ENCODE assay signal across 10 cellular contexts in the genomic region with DNA sequence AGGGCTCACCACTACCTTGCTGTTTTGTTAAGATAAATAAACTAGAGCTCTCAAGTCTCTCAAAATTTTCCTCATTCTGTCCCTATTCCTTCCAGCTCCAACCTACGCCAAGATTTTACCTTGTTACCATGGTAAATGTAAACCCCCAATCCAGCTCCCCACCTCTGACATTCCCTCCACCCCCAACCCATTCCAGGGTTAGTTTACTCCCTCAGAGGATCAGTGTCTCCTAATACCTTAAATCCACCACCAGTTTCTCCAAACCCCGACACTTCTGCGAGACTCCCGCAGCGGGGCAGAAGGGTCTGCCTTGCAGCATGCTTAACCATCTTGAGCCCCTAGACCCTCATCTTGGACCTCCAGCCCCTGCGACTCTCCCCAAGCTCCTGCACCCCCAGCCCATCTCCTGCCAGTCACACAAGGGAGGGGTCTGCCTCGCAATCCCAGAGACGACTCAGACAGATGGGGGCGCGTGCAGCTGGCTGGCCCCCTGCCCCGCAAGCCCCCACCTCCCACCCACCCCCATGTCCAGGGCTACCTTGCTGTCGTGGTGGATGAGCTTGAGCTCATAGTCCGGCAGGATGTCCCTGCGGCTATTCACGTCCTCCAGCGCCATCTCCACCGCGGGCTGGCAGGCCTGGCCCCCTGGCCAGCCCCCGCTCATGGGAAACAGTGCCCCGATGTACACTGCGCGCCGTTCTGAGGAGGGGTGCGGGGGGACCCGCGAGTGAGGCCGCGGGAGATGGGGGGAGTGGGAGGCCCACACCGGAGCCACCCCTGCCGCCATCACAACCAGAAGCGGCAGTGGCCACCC. TPM values are rescaled to one million over a fixed set of nuclear protein-coding genes. Genes with fewer than 3 reads are reported as not detected.
A peak's percentile ranks its signal among the peaks of the same experiment; 100 is the strongest.
DNase-seq lines count a peak whose midpoint lies in the region; TF ChIP-seq lines count a peak whose summit lies in the region.
"Had no signal": no experiment of that assay in that cellular context is flagged by ENCODE, and none has a peak within 500 bp of the region (broad histone marks: within the 10 kb centered on the region; RNA-seq: fewer than 3 reads in every experiment).

No MANE protein-coding gene starts in this region.

- H3K4me1 Mint-ChIP-seq in endodermal cell (peaks cover 73% of the 10 kb centered on the region), nephron (peaks cover 41% of the 10 kb centered on the region)

- H3K4me1 ChIP-seq in ACC112 (ENCODE audit: control insufficient read depth, insufficient read depth, low read length, unreplicated experiment), result peaks cover 44% of the 10 kb centered on the region
- peaks cover 15% of the 10 kb centered on the region for H3K4me1 ChIP-seq in endodermal cell (ENCODE audit: control insufficient read depth, insufficient read depth, low read length)

- no peaks in the 10 kb centered on the region for H3K9me3 ChIP-seq in endodermal cell (ENCODE audit: control insufficient read depth, low read length)

- H3K9ac ChIP-seq in endodermal cell (ENCODE audit: extremely low read depth, low read length, poor library complexity, severe bottlenecking), result no peak overlapping the region

- 4 to 7% methylated on average over 8 to 31 of the region's 31 CpGs for WGBS in endodermal cell (ENCODE audit: insufficient coverage in 1 of 2, insufficient read length in 1 of 2), 2 experiments

- H3K4me3 ChIP-seq in ACC112 (ENCODE audit: low read depth, low read length), result peak overlapping the region; percentile 93
- H3K4me3 ChIP-seq in Jurkat, Clone E6-1 (ENCODE audit: low read length), result peak overlapping the region; percentile 41
- H3K4me3 ChIP-seq in endodermal cell (ENCODE audit: low read length), result peak overlapping the region; percentile 71

- H3K79me2 ChIP-seq in ACC112 (ENCODE audit: control insufficient read depth, insufficient read depth, low read length, unreplicated experiment), result peaks cover 13% of the 10 kb centered on the region

- H3K27ac Mint-ChIP-seq in endodermal cell (peak overlapping the region; percentile 5), nephron (peak overlapping the region in 1 of 3 experiments; percentile 57)

- H3K4me3 Mint-ChIP-seq in endodermal cell, result peak overlapping the region; percentile 69
- peak overlapping the region; percentile 74 to 85 (median 80) for H3K4me3 Mint-ChIP-seq in nephron

- H3K9me3 Mint-ChIP-seq in endodermal cell (no peaks in the 10 kb centered on the region), nephron (no peaks in the 10 kb centered on the region)

- no peak for DNase-seq in Jurkat, Clone E6-1 (ENCODE audit: low read depth, low spot score)
- DNase-seq in endodermal cell, result peak; percentile 70
- DNase-seq in mucosa of gallbladder (ENCODE audit: low spot score), result no peak
- no peak for DNase-seq in MV-4-11 (lab: John Stamatoyannopoulos, UW)
- DNase-seq in AG08396 (ENCODE audit: low spot score), result no peak
- DNase-seq in Ammon's horn (ENCODE audit: low spot score), result no peak

- H3K27me3 ChIP-seq in ACC112 (ENCODE audit: insufficient read depth, low read length) (no peaks in the 10 kb centered on the region), endodermal cell (ENCODE audit: control insufficient read depth, insufficient read depth, low read length, poor library complexity, severe bottlenecking) (peaks cover 9% of the 10 kb centered on the region)

- H2AFZ ChIP-seq in ACC112 (ENCODE audit: low read length, unreplicated experiment), result peak overlapping the region; percentile 94

- H3K36me3 ChIP-seq in ACC112 (ENCODE audit: insufficient read depth, low read length), result no peaks in the 10 kb centered on the region
- H3K36me3 ChIP-seq in endodermal cell (ENCODE audit: control insufficient read depth, insufficient read depth, low read length), result no peaks in the 10 kb centered on the region

- H3K36me3 Mint-ChIP-seq in endodermal cell (ENCODE audit: low read depth), result peaks cover 18% of the 10 kb centered on the region
- H3K36me3 Mint-ChIP-seq in nephron (ENCODE audit: low read depth), result peaks cover 25% of the 10 kb centered on the region

- H3K27me3 Mint-ChIP-seq in endodermal cell (ENCODE audit: insufficient read depth) (peaks cover 18% of the 10 kb centered on the region), nephron (ENCODE audit: low read depth) (peaks cover 12% of the 10 kb centered on the region)

- H3K27ac ChIP-seq in ACC112 (ENCODE audit: low read depth, low read length), result peak overlapping the region; percentile 24; the same call in 1 of the 2 replicates
- no peak overlapping the region for H3K27ac ChIP-seq in endodermal cell (ENCODE audit: low read depth, low read length)

- TF ChIP-seq CTCF in endodermal cell (conservative IDR thresholded peaks at IDR 0.05) (no peak), nephron (IDR thresholded peaks at IDR 0.05; ENCODE audit: unreplicated experiment in 3 of 3) (no peak)

RNA-seq across cellular contexts. Expression of gene GABBR1, which starts 5.8 kb away (rescaled TPM):
- polyA plus RNA-seq in Jurkat, Clone E6-1 (2012; ENCODE audit: insufficient read depth, insufficient read length), result 15.2 TPM
- total RNA-seq in endodermal cell (10 to 100 TPM; 81.8 to 99.1 TPM), mucosa of gallbladder (52.4 TPM)
- polyA plus RNA-seq in endodermal cell (2013, experiment 1 of 2), result 59.1 TPM
- polyA plus RNA-seq in endodermal cell (2013, experiment 2 of 2), result 52.2 TPM

RNA-seq across cellular contexts. Expression of gene MOG, which starts 29.7 kb away (rescaled TPM):
- not detected for polyA plus RNA-seq in Jurkat, Clone E6-1 (2012; ENCODE audit: insufficient read depth, insufficient read length)
- not detected for total RNA-seq in endodermal cell
- not detected for polyA plus RNA-seq in endodermal cell (2013, experiment 1 of 2)
- polyA plus RNA-seq in endodermal cell (2013, experiment 2 of 2), result not detected
- total RNA-seq in mucosa of gallbladder, result not detected
- total RNA-seq: activated CD8-positive, alpha-beta memory T cell treated with anti-CD3 and anti-CD28 coated beads for 36 hours; omental fat pad had no signal

RNA-seq across cellular contexts. Expression of gene OR2H2, which starts 42.2 kb away (rescaled TPM):
- polyA plus RNA-seq in Jurkat, Clone E6-1 (2012; ENCODE audit: insufficient read depth, insufficient read length), result not detected
- not detected for total RNA-seq in endodermal cell
- not detected for polyA plus RNA-seq in endodermal cell (2013, experiment 1 of 2)
- not detected for polyA plus RNA-seq in endodermal cell (2013, experiment 2 of 2)
- not detected for total RNA-seq in mucosa of gallbladder
- total RNA-seq: activated CD8-positive, alpha-beta memory T cell treated with anti-CD3 and anti-CD28 coated beads for 36 hours; omental fat pad had no signal

RNA-seq across cellular contexts. Expression of gene ZFP57, which starts 53.8 kb away (rescaled TPM):
- polyA plus RNA-seq in Jurkat, Clone E6-1 (2012; ENCODE audit: insufficient read depth, insufficient read length), result not detected
- total RNA-seq in endodermal cell, result under 1 TPM; 0.24 to 0.59 TPM
- polyA plus RNA-seq in endodermal cell (2013, experiment 1 of 2), result 0.11 TPM
- not detected for polyA plus RNA-seq in endodermal cell (2013, experiment 2 of 2)
- total RNA-seq in mucosa of gallbladder, result 0.12 TPM

Comparison
In these comparisons a context has a peak if more than half of its experiments do, and no peak if none do; other contexts are left out.
1. H3K4me3 ChIP-seq: peak in every context shown above with its lines; median percentile 93 in ACC112; 71 in endodermal cell; 41 in Jurkat, Clone E6-1.